16 cellular contexts compared by ENCODE assay signal in genomic region chr5:95317687-95318086, GRCh38. TPM values are rescaled to one million over a fixed set of nuclear protein-coding genes. Genes with fewer than 3 reads are reported as not detected.
"Had no signal": no experiment of that assay in that cellular context is flagged by ENCODE, and none has a peak within 500 bp of the region (broad histone marks: within the 10 kb centered on the region; RNA-seq: fewer than 3 reads in every experiment).

No MANE protein-coding gene starts in this region.

- H3K4me1 ChIP-seq: heart left ventricle, left ventricle myocardium inferior, thyroid gland had no signal

- H3K27ac ChIP-seq: coronary artery, heart left ventricle, left ventricle myocardium inferior, thyroid gland had no signal

- H3K27me3 ChIP-seq: heart left ventricle, thyroid gland had no signal

- H3K36me3 ChIP-seq: heart left ventricle, left ventricle myocardium inferior, thyroid gland had no signal

- H3K4me3 ChIP-seq: coronary artery, heart left ventricle, left ventricle myocardium inferior, thyroid gland had no signal

- H3K9me3 ChIP-seq: heart left ventricle, thyroid gland had no signal

- DNase-seq: activated CD4-positive, alpha-beta T cell treated with anti-CD3 and anti-CD28 coated beads, Interleukin-2, amount 10 ng/mL, durations not matched to agents 24 days and 14 days; activated CD8-positive, alpha-beta T cell treated with anti-CD3 and anti-CD28 coated beads for 36 hours; activated naive CD4-positive, alpha-beta T cell treated with Interleukin-2 at 50 U/mL for 16 hours; activated naive CD8-positive, alpha-beta T cell treated with anti-CD3 and anti-CD28 coated beads, Interleukin-2, amount 10 ng/mL, durations not matched to agents 7 days and 5 days; activated T-cell treated with anti-CD3 and anti-CD28 coated beads, Interleukin-2, amount 50 U/mL, for 1 hour; erythroblast; heart left ventricle; kidney; left ventricle myocardium inferior; natural killer cell; stimulated activated naive CD4-positive, alpha-beta T cell; T-helper 1 cell; T-helper 9 cell; thyroid gland had no signal

RNA-seq across cellular contexts. Expression of gene MCTP1, which starts 32.8 kb away (rescaled TPM):
- total RNA-seq: activated CD4-positive, alpha-beta T cell treated with anti-CD3 and anti-CD28 coated beads, Interleukin-2, amount 10 ng/mL, durations not matched to agents 24 days and 14 days; activated T-helper 17 cell treated with anti-CD3 and anti-CD28 coated beads, Interleukin-2, amount 50 U/mL, for 72 hours had no signal
